8 cellular contexts compared by ENCODE assay signal in genomic region chr17:4980644-4981216, GRCh38. TPM values are rescaled to one million over a fixed set of nuclear protein-coding genes. Genes with fewer than 3 reads are reported as not detected.
DNase-seq lines count a peak whose midpoint lies in the region; ATAC-seq and TF ChIP-seq lines count a peak whose summit lies in the region.

No MANE protein-coding gene starts in this region.

- no peak overlapping the region for H2AFZ ChIP-seq in GM23248

- intact Hi-C loops in Panc1 (cut with micrococcal nuclease; ENCODE audit: unreplicated experiment) = loop anchor here (2.0 kb wide), 1 partner anchor 82 kb away; no protein-coding TSS in a partner anchor

- 48 to 50% methylated on average over 6 of the region's 6 CpGs for WGBS in GM23248 (ENCODE audit: low coverage in 1 of 2, low lambda C conversion rate in 2 of 2, missing lambda C conversion rate in 2 of 2), 2 experiments
- WGBS in upper lobe of left lung, 2 donors = 36 to 47% methylated on average over 6 of the region's 6 CpGs

- H3K27me3 ChIP-seq in CD8-positive, alpha-beta memory T cell (ENCODE audit: insufficient read depth, low read length, poor library complexity, severe bottlenecking) = no peaks in the 10 kb centered on the region
- H3K27me3 ChIP-seq in GM23248 (replicated peaks; ENCODE audit: insufficient read depth) = no peaks in the 10 kb centered on the region
- no peaks in the 10 kb centered on the region for H3K27me3 ChIP-seq in Panc1 (ENCODE audit: control insufficient read depth, insufficient read depth, low read length)
- H3K27me3 ChIP-seq in brain microvascular endothelial cell (replicated peaks) = no peaks in the 10 kb centered on the region
- H3K27me3 ChIP-seq in upper lobe of left lung = no peaks in the 10 kb centered on the region

- no peaks in the 10 kb centered on the region for H3K9me3 Mint-ChIP-seq in CD8-positive, alpha-beta memory T cell

- H3F3A ChIP-seq in GM23248 (ENCODE audit: insufficient read depth) = no peaks in the 10 kb centered on the region; the same call in 1 of the 2 replicates

- H3K4me3 Mint-ChIP-seq in CD8-positive, alpha-beta memory T cell = peak overlapping the region in 1 of 7 donors; percentile 33

- no peaks in the 10 kb centered on the region for H4K20me1 ChIP-seq in GM23248 (ENCODE audit: insufficient read depth)

- no peaks in the 10 kb centered on the region for H3K27me3 Mint-ChIP-seq in CD8-positive, alpha-beta memory T cell

- peaks cover 5 to 72% (median 14%) of the 10 kb centered on the region in 3 donors for H3K36me3 Mint-ChIP-seq in CD8-positive, alpha-beta memory T cell

- peaks cover 7% of the 10 kb centered on the region; the same call in 1 of the 2 replicates for H3K79me2 ChIP-seq in GM23248 (ENCODE audit: insufficient read depth)

- no peaks in the 10 kb centered on the region for H3K9me3 ChIP-seq in CD8-positive, alpha-beta memory T cell (ENCODE audit: low read length)
- H3K9me3 ChIP-seq in GM23248 (ENCODE audit: low read depth) = no peaks in the 10 kb centered on the region
- H3K9me3 ChIP-seq in Panc1 (ENCODE audit: control insufficient read depth, insufficient read depth, low read depth, low read length) = no peaks in the 10 kb centered on the region
- H3K9me3 ChIP-seq in upper lobe of left lung = no peaks in the 10 kb centered on the region

- no peak overlapping the region for H3K4me3 ChIP-seq in CD8-positive, alpha-beta memory T cell (ENCODE audit: low read length)
- H3K4me3 ChIP-seq in GM23248 = no peak overlapping the region
- H3K4me3 ChIP-seq in Panc1 (ENCODE audit: low read depth in 2 of 2, low read length in 2 of 2) = no peak overlapping the region
- H3K4me3 ChIP-seq in brain microvascular endothelial cell (ENCODE audit: low read depth, low read length) = no peak overlapping the region
- H3K4me3 ChIP-seq in upper lobe of left lung = no peak overlapping the region

- H3K4me1 Mint-ChIP-seq in CD8-positive, alpha-beta memory T cell = peaks cover 12 to 21% (median 19%) of the 10 kb centered on the region in 3 donors

- POLR2A ChIA-PET in CD8-positive, alpha-beta memory T cell (lab: Charles Lee) = interaction anchor here (0.6 to 2.1 kb wide), 2 partner anchors 17 to 91 kb away, joined by 3 to 7 read pairs; partner anchors contain the start of genes INCA1 and KIF1C
- POLR2A ChIA-PET in Panc1 (lab: Charles Lee) = no interaction called here

- H3K4me2 ChIP-seq in GM23248 (ENCODE audit: unreplicated experiment) = no peak overlapping the region

- peaks cover 11% of the 10 kb centered on the region for H3K4me1 ChIP-seq in CD8-positive, alpha-beta memory T cell (ENCODE audit: insufficient read depth, low read length)
- H3K4me1 ChIP-seq in GM23248 (ENCODE audit: insufficient read depth) (no peaks in the 10 kb centered on the region; the same call in 1 of the 2 replicates), Panc1 (ENCODE audit: control insufficient read depth, insufficient read depth, low read length) (no peaks in the 10 kb centered on the region), upper lobe of left lung (peaks cover 5 to 20% (median 8%) of the 10 kb centered on the region in 4 donors)

- no peak overlapping the region for H3K9ac ChIP-seq in GM23248

- peaks cover 40% of the 10 kb centered on the region for H3K36me3 ChIP-seq in CD8-positive, alpha-beta memory T cell (ENCODE audit: insufficient read depth, low read length)
- H3K36me3 ChIP-seq in GM23248 (ENCODE audit: low read depth) (peaks cover 35% of the 10 kb centered on the region), Panc1 (ENCODE audit: control insufficient read depth, insufficient read depth, low read length) (no peaks in the 10 kb centered on the region), brain microvascular endothelial cell (replicated peaks) (peaks cover 52% of the 10 kb centered on the region), upper lobe of left lung (peaks cover 12 to 95% (median 72%) of the 10 kb centered on the region in 4 donors)

- no TSS peak for BruUV-seq in Panc1 (replicated peaks; lab: Mats Ljungman, UMichigan)

- TF ChIP-seq EP300 in upper lobe of left lung (IDR thresholded peaks at IDR 0.05) = no peak

- no peak for TF ChIP-seq POLR2A in upper lobe of left lung (IDR thresholded peaks at IDR 0.05)

- H3K9me2 ChIP-seq in GM23248 (ENCODE audit: insufficient read depth) = no peaks in the 10 kb centered on the region

- TF ChIP-seq CTCF in Panc1 (IDR thresholded peaks at IDR 0.05) = peak; percentile 78
- TF ChIP-seq CTCF in brain microvascular endothelial cell (IDR thresholded peaks at IDR 0.05; ENCODE audit: low read depth, low read length, missing control alignments) = peak; percentile 71
- TF ChIP-seq CTCF in upper lobe of left lung (IDR thresholded peaks at IDR 0.05) = peak; percentile 77 to 83 (median 80)

- ATAC-seq in Panc1 (peak; percentile 62), upper lobe of left lung (ENCODE audit: low FRiP score in 2 of 2) (peak; percentile 75 to 77), GM21526 (IDR thresholded peaks at IDR 0.05; ENCODE audit: low FRiP score, unreplicated experiment) (no peak), HG03460 (IDR thresholded peaks at IDR 0.05; ENCODE audit: unreplicated experiment) (no peak)

- CTCF ChIA-PET in CD8-positive, alpha-beta memory T cell (lab: Charles Lee) = interaction anchor here (0.7 to 3.1 kb wide), 19 partner anchors 9 to 105 kb away, joined by 3 to 19 read pairs (median 4); partner anchors contain the start of genes PFN1, RNF167, SLC25A11 and SLC52A1
- CTCF ChIA-PET in Panc1 (lab: Charles Lee) = interaction anchor here (0.6 kb wide), 1 partner anchor 84 kb away, joined by 3 read pairs; no protein-coding TSS in a partner anchor

- H3K27ac ChIP-seq in CD8-positive, alpha-beta memory T cell (ENCODE audit: low read depth, low read length) = no peak overlapping the region
- H3K27ac ChIP-seq in GM23248 (no peak overlapping the region), Panc1 (ENCODE audit: low read length) (no peak overlapping the region), brain microvascular endothelial cell (no peak overlapping the region), upper lobe of left lung (peak overlapping the region in 1 of 4 donors; percentile 36)

- DNase-seq in CD8-positive, alpha-beta memory T cell = peak in 3 of 5 donors; percentile 26 to 59 (median 48)
- DNase-seq in GM23248 (peak; percentile 45), Panc1 (ENCODE audit: low read depth, low spot score) (no peak), brain microvascular endothelial cell (peak; percentile 31), left kidney (ENCODE audit: low read depth, low spot score) (peak; percentile 92), upper lobe of left lung (no peak)

- H3K27ac Mint-ChIP-seq in CD8-positive, alpha-beta memory T cell = peak overlapping the region; percentile 55 to 89 (median 78)

- in situ Hi-C loops in GM23248 (cut with MboI) (no loop called here), Panc1 (cut with HindIII; ENCODE audit: low pct_unique_long_range_greater_than_20kb, low sequenced_read_pairs) (no loop called here), brain microvascular endothelial cell (cut with HindIII; ENCODE audit: low pct_ligation_motif_present, low sequenced_read_pairs) (no loop called here)

RNA-seq across cellular contexts. Expression of gene CAMTA2, which starts 6.7 kb away (rescaled TPM):
- 10 to 100 TPM; 85.6 to 90.6 TPM for total RNA-seq in CD8-positive, alpha-beta memory T cell
- 19.6 TPM for polyA plus RNA-seq in CD8-positive, alpha-beta memory T cell
- 4.8 and 10.1 TPM in 2 replicates for total RNA-seq in GM23248 (2014; rRNA removed; shearing (Covaris generic))
- polyA plus RNA-seq in GM23248 (2016; fragmentation: Nextera tagmentation; extraction: Ambion mirVana) = 26.5 and 28.8 TPM in 2 replicates
- total RNA-seq in Panc1 (2021; ENCODE audit: unreplicated experiment) = 22.7 TPM
- 32.8 TPM for polyA plus RNA-seq in Panc1 (2012; ENCODE audit: insufficient read length)
- total RNA-seq in upper lobe of left lung = 100 to 1,000 TPM in 2 of 6 donors, 10 to 100 TPM in 4; 27.1 to 162 (median 50.8) TPM

RNA-seq across cellular contexts. Expression of gene SPAG7, which starts 13.1 kb away (rescaled TPM):
- 10 to 100 TPM; 63.4 to 64.2 TPM for total RNA-seq in CD8-positive, alpha-beta memory T cell
- 112 TPM for polyA plus RNA-seq in CD8-positive, alpha-beta memory T cell
- 39.1 and 43.1 TPM in 2 replicates for total RNA-seq in GM23248 (2014; rRNA removed; shearing (Covaris generic))
- 97.7 and 107 TPM in 2 replicates for polyA plus RNA-seq in GM23248 (2016; fragmentation: Nextera tagmentation; extraction: Ambion mirVana)
- total RNA-seq in Panc1 (2021; ENCODE audit: unreplicated experiment) = 43.4 TPM
- polyA plus RNA-seq in Panc1 (2012; ENCODE audit: insufficient read length) = 58.5 TPM
- 10 to 100 TPM; 48.2 to 66.4 (median 63.8) TPM for total RNA-seq in upper lobe of left lung

RNA-seq across cellular contexts. Expression of gene INCA1, which starts 16.6 kb away (rescaled TPM):
- under 1 TPM; 0.18 to 0.37 TPM for total RNA-seq in CD8-positive, alpha-beta memory T cell
- polyA plus RNA-seq in CD8-positive, alpha-beta memory T cell = 0.58 TPM
- 0.32 and 1.0 TPM in 2 replicates for total RNA-seq in GM23248 (2014; rRNA removed; shearing (Covaris generic))
- 0.51 and 1.2 TPM in 2 replicates for polyA plus RNA-seq in GM23248 (2016; fragmentation: Nextera tagmentation; extraction: Ambion mirVana)
- total RNA-seq in Panc1 (2021; ENCODE audit: unreplicated experiment) (1.7 TPM), upper lobe of left lung (10 to 100 TPM in 1 of 6 donors, 1 to 10 TPM in 5; 1.4 to 32.5 (median 3.1) TPM)
- polyA plus RNA-seq in Panc1 (2012; ENCODE audit: insufficient read length) = 4.4 TPM

RNA-seq across cellular contexts. Expression of gene KIF1C, which starts 17.0 kb away (rescaled TPM):
- 10 to 100 TPM; 73.4 to 77.3 TPM for total RNA-seq in CD8-positive, alpha-beta memory T cell
- polyA plus RNA-seq in CD8-positive, alpha-beta memory T cell = 8.0 TPM
- total RNA-seq in GM23248 (2014; rRNA removed; shearing (Covaris generic)) = 72.7 and 85.2 TPM in 2 replicates
- polyA plus RNA-seq in GM23248 (2016; fragmentation: Nextera tagmentation; extraction: Ambion mirVana) = 38.5 and 39.8 TPM in 2 replicates
- total RNA-seq in Panc1 (2021; ENCODE audit: unreplicated experiment) (117 TPM), upper lobe of left lung (100 to 1,000 TPM; 130 to 270 (median 206) TPM)
- 92.1 TPM for polyA plus RNA-seq in Panc1 (2012; ENCODE audit: insufficient read length)

RNA-seq across cellular contexts. Expression of gene ENO3, which starts 29.8 kb away (rescaled TPM):
- 10 to 100 TPM; 27.1 to 29.4 TPM for total RNA-seq in CD8-positive, alpha-beta memory T cell
- polyA plus RNA-seq in CD8-positive, alpha-beta memory T cell = 1.3 TPM
- 0.38 and 1.2 TPM in 2 replicates for total RNA-seq in GM23248 (2014; rRNA removed; shearing (Covaris generic))
- 3.2 and 4.1 TPM in 2 replicates for polyA plus RNA-seq in GM23248 (2016; fragmentation: Nextera tagmentation; extraction: Ambion mirVana)
- total RNA-seq in Panc1 (2021; ENCODE audit: unreplicated experiment) (23.4 TPM), upper lobe of left lung (10 to 100 TPM in 3 of 6 donors, 1 to 10 TPM in 3; 4.3 to 49.2 (median 10.6) TPM)
- polyA plus RNA-seq in Panc1 (2012; ENCODE audit: insufficient read length) = 45.8 TPM

Comparison
In these comparisons a context has a peak if more than half of its experiments do, and no peak if none do; other contexts are left out.
1. DNase-seq: peak in CD8-positive, alpha-beta memory T cell (3 of 5), GM23248 (single experiment), brain microvascular endothelial cell (single experiment) and left kidney (single experiment); none in Panc1 (single experiment) and upper lobe of left lung (0 of 2).
2. ATAC-seq: peak in Panc1 (single experiment) and upper lobe of left lung (2 of 2); none in GM21526 (single experiment) and HG03460 (single experiment).
3. Peak in every context shown above with its lines, with median percentiles within 50 percentile points of each other: CTCF ChIP-seq.